In the genomic region with DNA sequence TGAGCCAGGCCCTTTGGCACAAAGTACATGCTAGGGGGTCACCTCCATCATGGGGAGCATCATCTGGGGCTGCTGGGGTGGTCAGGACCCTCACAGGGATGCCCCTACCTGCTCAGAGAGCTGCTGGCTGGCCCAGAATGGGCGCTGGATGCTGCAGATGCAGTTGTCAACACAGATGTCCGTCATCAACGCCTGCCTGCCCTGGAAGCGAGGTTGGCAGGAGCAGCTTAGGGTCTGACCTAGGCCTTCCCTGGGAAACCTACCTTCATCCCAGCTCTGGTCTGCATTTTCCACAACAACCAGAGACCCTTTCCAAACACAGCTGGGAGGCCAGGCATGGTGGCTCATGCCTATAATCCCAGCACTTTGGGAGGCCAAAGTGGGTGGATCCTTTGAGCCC, we compare ENCODE assay signal across 21 cellular contexts.
DNase-seq lines count a peak whose midpoint lies in the region; TF ChIP-seq lines count a peak whose summit lies in the region.
"Had no signal": no experiment of that assay in that cellular context is flagged by ENCODE, and none has a peak within 500 bp of the region (broad histone marks: within the 10 kb centered on the region; RNA-seq: fewer than 3 reads in every experiment).

No MANE protein-coding gene starts in this region.

- H3K4me3 Mint-ChIP-seq in type B pancreatic cell, result no peak overlapping the region
- no peak overlapping the region for H3K4me3 Mint-ChIP-seq in Caco-2 (ENCODE audit: unreplicated experiment)
- H3K4me3 Mint-ChIP-seq: CD4-positive, alpha-beta memory T cell; GM23338 had no signal

- peaks cover 8% of the 10 kb centered on the region for H3K27me3 Mint-ChIP-seq in type B pancreatic cell
- H3K27me3 Mint-ChIP-seq in Caco-2 (ENCODE audit: insufficient read depth, unreplicated experiment), result peaks cover 4% of the 10 kb centered on the region

- H3K27me3 ChIP-seq in esophagus (ENCODE audit: control insufficient read depth in 1 of 2, insufficient read depth in 2 of 2, low read length in 2 of 2) (no peaks in the 10 kb centered on the region), Caco-2 (replicated peaks; ENCODE audit: control insufficient read depth, insufficient read depth, low read length) (no peaks in the 10 kb centered on the region)
- H3K27me3 ChIP-seq: BE2C had no signal

- H3K36me3 ChIP-seq in esophagus (ENCODE audit: control insufficient read depth in 2 of 2, insufficient read depth in 2 of 2, low read length in 1 of 2), result no peaks in the 10 kb centered on the region
- no peaks in the 10 kb centered on the region for H3K36me3 ChIP-seq in Caco-2 (ENCODE audit: control insufficient read depth, insufficient read depth, low read length)
- H3K36me3 ChIP-seq: BE2C, HAP-1 had no signal

- H3K27ac Mint-ChIP-seq in type B pancreatic cell, result peak overlapping the region; percentile 22
- no peak overlapping the region for H3K27ac Mint-ChIP-seq in Caco-2 (ENCODE audit: unreplicated experiment)
- H3K27ac Mint-ChIP-seq: CD4-positive, alpha-beta memory T cell; GM23338 had no signal

- H3K9me3 Mint-ChIP-seq in type B pancreatic cell (no peaks in the 10 kb centered on the region), Caco-2 (ENCODE audit: unreplicated experiment) (peaks cover 7% of the 10 kb centered on the region)
- H3K9me3 Mint-ChIP-seq: GM23338 had no signal

- DNase-seq in activated effector memory CD4-positive, alpha-beta T cell treated with anti-CD3 and anti-CD28 coated beads, Interleukin-2, amount 50 U/mL, for 16 hours, result peak; percentile 51
- no peak for DNase-seq in activated effector memory CD4-positive, alpha-beta T cell treated with Interleukin-2 at 50 U/mL for 16 hours
- DNase-seq in type B pancreatic cell (ENCODE audit: extremely low spot score, unreplicated experiment) (no peak), T-helper 9 cell (no peak), Caco-2 (no peak), amniotic stem cell (lab: John Stamatoyannopoulos, UW) (no peak)
- DNase-seq: ACHN; AML-193; BE2C; C1 segment of cervical spinal cord; CD4-positive, alpha-beta memory T cell; DMS 273 treated with DMSO at 0.1 percent for 48 hours; DMS79; EL; GDM1 had no signal

- POLR2A ChIA-PET in Caco-2 (lab: Charles Lee), result no interaction called here

- CTCF ChIA-PET in Caco-2 (lab: Charles Lee), result no interaction called here

- intact Hi-C loops in Caco-2 (cut with micrococcal nuclease; ENCODE audit: unreplicated experiment), result no loop called here

- WGBS in esophagus, 2 donors, result 54 to 76% methylated on average over 4 of the region's 4 CpGs

- H3K4me1 Mint-ChIP-seq in type B pancreatic cell (ENCODE audit: unreplicated experiment), result peaks cover 12% of the 10 kb centered on the region
- peaks cover 10% of the 10 kb centered on the region for H3K4me1 Mint-ChIP-seq in Caco-2 (ENCODE audit: low read depth, unreplicated experiment)

- H3K4me1 ChIP-seq in esophagus (ENCODE audit: control insufficient read depth in 2 of 2, insufficient read depth in 2 of 2, low read length in 1 of 2) (peaks cover 0 to 13% of the 10 kb centered on the region in 2 donors), Caco-2 (peaks cover 21% of the 10 kb centered on the region)
- H3K4me1 ChIP-seq: A549, HAP-1 had no signal

- H3K27ac ChIP-seq in esophagus (ENCODE audit: low read depth in 2 of 2, low read length in 1 of 2), result peak overlapping the region; percentile 81 to 87
- H3K27ac ChIP-seq: 22Rv1, A549 had no signal

- BruUV-seq in Caco-2 (replicated peaks; lab: Mats Ljungman, UMichigan), result no TSS peak

- H3K36me3 Mint-ChIP-seq in type B pancreatic cell, result no peaks in the 10 kb centered on the region
- peaks cover 5% of the 10 kb centered on the region for H3K36me3 Mint-ChIP-seq in Caco-2 (ENCODE audit: insufficient read depth, unreplicated experiment)
- H3K36me3 Mint-ChIP-seq: CD4-positive, alpha-beta memory T cell had no signal

- TF ChIP-seq CTCF in type B pancreatic cell (conservative IDR thresholded peaks at IDR 0.05) (no peak), Caco-2 (IDR thresholded peaks at IDR 0.05; ENCODE audit: insufficient read depth in 1 of 2, low read depth in 1 of 2, low read length in 1 of 2, severe bottlenecking in 1 of 2, unreplicated experiment in 1 of 2) (no peak)

- H3K4me3 ChIP-seq in esophagus (ENCODE audit: low read depth in 1 of 2, low read length in 2 of 2) (no peak overlapping the region), Caco-2 (ENCODE audit: low read depth, low read length) (no peak overlapping the region)
- H3K4me3 ChIP-seq: A549, GM12878, GM23338, HAP-1 had no signal

- peaks cover 0 to 3% of the 10 kb centered on the region in 2 donors for H3K9me3 ChIP-seq in esophagus (ENCODE audit: control insufficient read depth in 2 of 2, insufficient read depth in 1 of 2, low read depth in 1 of 2, low read length in 1 of 2)
- no peaks in the 10 kb centered on the region for H3K9me3 ChIP-seq in Caco-2
- H3K9me3 ChIP-seq: A549, BE2C, HAP-1 had no signal
